ENCODE assay signal across 12 cellular contexts in the genomic region with DNA sequence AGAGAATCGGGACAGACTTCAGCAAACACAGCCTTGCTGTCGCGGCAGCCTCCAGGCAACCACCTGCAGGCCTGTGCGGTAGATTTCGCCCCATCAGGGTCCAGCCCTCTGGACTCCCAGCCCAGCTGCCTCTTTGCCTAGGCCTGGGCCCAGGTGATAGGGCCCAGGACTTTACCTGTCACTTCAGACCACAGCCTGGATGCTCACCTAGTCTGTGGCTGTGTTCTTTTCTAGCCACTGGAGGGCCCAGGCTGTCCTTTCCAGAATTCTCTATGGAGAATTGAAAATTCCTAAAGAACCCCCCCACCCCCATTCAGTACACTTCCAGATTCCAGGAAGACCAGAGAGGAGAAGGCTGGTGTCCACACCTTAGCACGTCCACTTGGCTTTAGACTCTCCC. TPM values are rescaled to one million over a fixed set of nuclear protein-coding genes. Genes with fewer than 3 reads are reported as not detected.
A peak's percentile ranks its signal among the peaks of the same experiment; 100 is the strongest.
DNase-seq lines count a peak whose midpoint lies in the region; ATAC-seq and TF ChIP-seq lines count a peak whose summit lies in the region.
"Had no signal": no experiment of that assay in that cellular context is flagged by ENCODE, and none has a peak within 500 bp of the region (broad histone marks: within the 10 kb centered on the region; RNA-seq: fewer than 3 reads in every experiment).

No MANE protein-coding gene starts in this region.

- H3K36me3 Mint-ChIP-seq in endodermal cell (ENCODE audit: low read depth): peaks cover 55% of the 10 kb centered on the region
- peaks cover 29% of the 10 kb centered on the region for H3K36me3 Mint-ChIP-seq in activated T-helper 1 cell treated with anti-CD3 and anti-CD28 coated beads, Interleukin-12 subunit alpha, Interleukin-12 subunit beta, Interleukin-2, Interleukin-4 antibody, amounts not matched to agents 30 ng/mL and 10 ng/mL and 1 ng/mL, durations not matched to agents 14 hours and 24 hours and 36 hours (ENCODE audit: low read depth)

- no peaks in the 10 kb centered on the region for H3K27me3 Mint-ChIP-seq in endodermal cell (ENCODE audit: insufficient read depth)
- H3K27me3 Mint-ChIP-seq in activated T-helper 1 cell treated with anti-CD3 and anti-CD28 coated beads, Interleukin-12 subunit alpha, Interleukin-12 subunit beta, Interleukin-2, Interleukin-4 antibody, amounts not matched to agents 30 ng/mL and 10 ng/mL and 1 ng/mL, durations not matched to agents 14 hours and 24 hours and 36 hours (ENCODE audit: insufficient read depth): no peaks in the 10 kb centered on the region

- H3K4me3 Mint-ChIP-seq in endodermal cell: no peak overlapping the region
- no peak overlapping the region for H3K4me3 Mint-ChIP-seq in activated T-helper 1 cell treated with anti-CD3 and anti-CD28 coated beads, Interleukin-12 subunit alpha, Interleukin-12 subunit beta, Interleukin-2, Interleukin-4 antibody, amounts not matched to agents 30 ng/mL and 10 ng/mL and 1 ng/mL, durations not matched to agents 14 hours and 24 hours and 36 hours

- H3K9me3 ChIP-seq in heart left ventricle (no peaks in the 10 kb centered on the region), PC-3 (ENCODE audit: low read length) (no peaks in the 10 kb centered on the region), endodermal cell (ENCODE audit: control insufficient read depth, low read length) (no peaks in the 10 kb centered on the region)

- no peak overlapping the region for H3K4me3 ChIP-seq in heart left ventricle
- no peak overlapping the region for H3K4me3 ChIP-seq in PC-3 (ENCODE audit: low read length)
- no peak overlapping the region for H3K4me3 ChIP-seq in endodermal cell (ENCODE audit: low read length)

- H3K27ac Mint-ChIP-seq in endodermal cell: no peak overlapping the region
- no peak overlapping the region for H3K27ac Mint-ChIP-seq in activated T-helper 1 cell treated with anti-CD3 and anti-CD28 coated beads, Interleukin-12 subunit alpha, Interleukin-12 subunit beta, Interleukin-2, Interleukin-4 antibody, amounts not matched to agents 30 ng/mL and 10 ng/mL and 1 ng/mL, durations not matched to agents 14 hours and 24 hours and 36 hours

- no peak overlapping the region for H2AFZ ChIP-seq in PC-3 (ENCODE audit: low read length)

- no peaks in the 10 kb centered on the region for H3K4me1 Mint-ChIP-seq in endodermal cell
- H3K4me1 Mint-ChIP-seq in activated T-helper 1 cell treated with anti-CD3 and anti-CD28 coated beads, Interleukin-12 subunit alpha, Interleukin-12 subunit beta, Interleukin-2, Interleukin-4 antibody, amounts not matched to agents 30 ng/mL and 10 ng/mL and 1 ng/mL, durations not matched to agents 14 hours and 24 hours and 36 hours (ENCODE audit: low read depth): no peaks in the 10 kb centered on the region

- H4K20me1 ChIP-seq in PC-3 (ENCODE audit: low read length): no peaks in the 10 kb centered on the region

- peaks cover 0 to 10% (median 3%) of the 10 kb centered on the region in 12 donors for H3K4me1 ChIP-seq in heart left ventricle
- H3K4me1 ChIP-seq in PC-3 (ENCODE audit: insufficient read depth, low read length): no peaks in the 10 kb centered on the region
- H3K4me1 ChIP-seq in endodermal cell (ENCODE audit: control insufficient read depth, insufficient read depth, low read length): no peaks in the 10 kb centered on the region

- H3K4me2 ChIP-seq in PC-3 (ENCODE audit: low read length): no peak overlapping the region

- H3K27ac ChIP-seq in heart left ventricle: no peak overlapping the region
- H3K27ac ChIP-seq in PC-3 (ENCODE audit: low read length): no peak overlapping the region
- H3K27ac ChIP-seq in endodermal cell (ENCODE audit: low read depth, low read length): no peak overlapping the region

- ATAC-seq in Right ventricle myocardium inferior (no peak), heart left ventricle (no peak), PC-3 (no peak)

- no peaks in the 10 kb centered on the region for H3K9me3 Mint-ChIP-seq in endodermal cell
- H3K9me3 Mint-ChIP-seq in activated T-helper 1 cell treated with anti-CD3 and anti-CD28 coated beads, Interleukin-12 subunit alpha, Interleukin-12 subunit beta, Interleukin-2, Interleukin-4 antibody, amounts not matched to agents 30 ng/mL and 10 ng/mL and 1 ng/mL, durations not matched to agents 14 hours and 24 hours and 36 hours: no peaks in the 10 kb centered on the region

- no peaks in the 10 kb centered on the region for H3K79me2 ChIP-seq in PC-3 (ENCODE audit: low read length)

- 94 to 95% (median 95%) methylated on average over 6 of the region's 6 CpGs for WGBS in heart left ventricle, 4 donors
- 94 to 96% methylated on average over 6 of the region's 6 CpGs for WGBS in endodermal cell (ENCODE audit: insufficient coverage in 1 of 2, insufficient read length in 1 of 2), 2 experiments

- H3K27me3 ChIP-seq in heart left ventricle (no peaks in the 10 kb centered on the region), PC-3 (ENCODE audit: low read length) (no peaks in the 10 kb centered on the region), endodermal cell (ENCODE audit: control insufficient read depth, insufficient read depth, low read length, poor library complexity, severe bottlenecking) (no peaks in the 10 kb centered on the region)

- H3K9ac ChIP-seq in PC-3 (ENCODE audit: low read length): no peak overlapping the region
- H3K9ac ChIP-seq in endodermal cell (ENCODE audit: extremely low read depth, low read length, poor library complexity, severe bottlenecking): no peak overlapping the region

- CTCF ChIA-PET in PC-3 (lab: Charles Lee): no interaction called here

- intact Hi-C loops in Right ventricle myocardium inferior (cut with DNase I) (no loop called here), heart left ventricle (cut with DNase I) (no loop called here), PC-3 (cut with micrococcal nuclease) (no loop called here)
- intact Hi-C loops in activated T-helper 1 cell treated with anti-CD3 and anti-CD28 coated beads, Interleukin-12 subunit alpha, Interleukin-12 subunit beta, Interleukin-2, Interleukin-4 antibody, amounts not matched to agents 30 ng/mL and 10 ng/mL and 1 ng/mL, durations not matched to agents 14 hours and 24 hours and 36 hours (cut with micrococcal nuclease): no loop called here

- no peaks in the 10 kb centered on the region for H3K9me2 ChIP-seq in PC-3 (replicated peaks; ENCODE audit: low read length)

- H3K36me3 ChIP-seq in heart left ventricle (peaks cover 0 to 98% (median 91%) of the 10 kb centered on the region in 9 donors), PC-3 (ENCODE audit: low read depth, low read length) (peaks cover 8% of the 10 kb centered on the region; the same call in 1 of the 2 replicates), endodermal cell (ENCODE audit: control insufficient read depth, insufficient read depth, low read length) (peaks cover 46% of the 10 kb centered on the region)

- no peak for TF ChIP-seq CTCF in heart left ventricle (IDR thresholded peaks at IDR 0.05)
- peak; percentile 19; the same call in 1 of the 2 replicates for TF ChIP-seq CTCF in PC-3 (conservative IDR thresholded peaks at IDR 0.05; ENCODE audit: low read depth, low read length)
- peak; percentile 31 for TF ChIP-seq CTCF in endodermal cell (conservative IDR thresholded peaks at IDR 0.05)

- DNase-seq in Right ventricle myocardium inferior (ENCODE audit: missing footprints) (peak; percentile 9), heart left ventricle (no peak), PC-3 (no peak), endodermal cell (no peak), NCI-H2081 (lab: John Stamatoyannopoulos, UW) (no peak)
- no peak for DNase-seq in stimulated activated naive CD4-positive, alpha-beta T cell treated with Interleukin-2 at 50 U/mL for 16 hours (lab: John Stamatoyannopoulos, UW)
- DNase-seq in activated T-helper 1 cell treated with anti-CD3 and anti-CD28 coated beads, Interleukin-12 subunit alpha, Interleukin-12 subunit beta, Interleukin-2, Interleukin-4 antibody, amounts not matched to agents 30 ng/mL and 10 ng/mL and 1 ng/mL, durations not matched to agents 14 hours and 24 hours and 36 hours (ENCODE audit: low spot score): no peak
- DNase-seq: EL, NCI-H187 treated with DMSO at 0.1 percent for 48 hours, NCI-H69 had no signal

- no peaks in the 10 kb centered on the region for H3F3A ChIP-seq in PC-3 (ENCODE audit: low read length, unreplicated experiment)

- TF ChIP-seq POLR2A in heart left ventricle (IDR thresholded peaks at IDR 0.05): no peak

- no TSS peak for BruUV-seq in PC-3 (replicated peaks; lab: Mats Ljungman, UMichigan)

- POLR2A ChIA-PET in PC-3 (lab: Charles Lee; ENCODE audit: unreplicated experiment): no interaction called here

RNA-seq across cellular contexts. Expression of a gene that starts 19.6 kb away (rescaled TPM):
- total RNA-seq in Right ventricle myocardium inferior (35.3 TPM), heart left ventricle (10 to 100 TPM; 24.7 to 78.5 (median 34.0) TPM), PC-3 (2014; rRNA removed) (32.1 and 51.5 TPM in 2 replicates), endodermal cell (10 to 100 TPM; 52.0 to 69.2 TPM)
- 10 to 100 TPM; 49.9 to 65.8 TPM for polyA plus RNA-seq in heart left ventricle
- 51.3 TPM for polyA plus RNA-seq in endodermal cell (2013, experiment 1 of 2)
- 38.8 TPM for polyA plus RNA-seq in endodermal cell (2013, experiment 2 of 2)
- 56.3 and 62.1 TPM in 2 replicates for total RNA-seq in activated T-helper 1 cell treated with anti-CD3 and anti-CD28 coated beads, Interleukin-12 subunit alpha, Interleukin-12 subunit beta, Interleukin-2, Interleukin-4 antibody, amounts not matched to agents 30 ng/mL and 10 ng/mL and 1 ng/mL, durations not matched to agents 14 hours and 24 hours and 36 hours

RNA-seq across cellular contexts. Expression of a gene that starts 30.6 kb away (rescaled TPM):
- 125 TPM for total RNA-seq in Right ventricle myocardium inferior
- 100 to 1,000 TPM; 111 to 149 (median 128) TPM for total RNA-seq in heart left ventricle
- 100 to 1,000 TPM; 161 to 178 TPM for polyA plus RNA-seq in heart left ventricle
- 355 and 380 TPM in 2 replicates for total RNA-seq in PC-3 (2014; rRNA removed)
- 100 to 1,000 TPM; 122 to 126 TPM for total RNA-seq in endodermal cell
- 110 TPM for polyA plus RNA-seq in endodermal cell (2013, experiment 1 of 2)
- polyA plus RNA-seq in endodermal cell (2013, experiment 2 of 2): 101 TPM
- 123 and 124 TPM in 2 replicates for total RNA-seq in activated T-helper 1 cell treated with anti-CD3 and anti-CD28 coated beads, Interleukin-12 subunit alpha, Interleukin-12 subunit beta, Interleukin-2, Interleukin-4 antibody, amounts not matched to agents 30 ng/mL and 10 ng/mL and 1 ng/mL, durations not matched to agents 14 hours and 24 hours and 36 hours

RNA-seq across cellular contexts. Expression of a gene that starts 40.1 kb away (rescaled TPM):
- total RNA-seq in Right ventricle myocardium inferior (not detected), heart left ventricle (under 1 TPM in 2 of 9 donors, not detected in 7; 0.25 to 0.40 TPM), PC-3 (2014; rRNA removed) (2.2 and 5.2 TPM in 2 replicates), endodermal cell (1 to 10 TPM; 3.5 to 3.8 TPM)
- polyA plus RNA-seq in heart left ventricle: under 1 TPM in 1 of 2 donors, not detected in 1; 0.08 TPM
- polyA plus RNA-seq in endodermal cell (2013, experiment 1 of 2): 74.4 TPM
- polyA plus RNA-seq in endodermal cell (2013, experiment 2 of 2): 67.1 TPM
- total RNA-seq in activated T-helper 1 cell treated with anti-CD3 and anti-CD28 coated beads, Interleukin-12 subunit alpha, Interleukin-12 subunit beta, Interleukin-2, Interleukin-4 antibody, amounts not matched to agents 30 ng/mL and 10 ng/mL and 1 ng/mL, durations not matched to agents 14 hours and 24 hours and 36 hours: 1.7 and 1.8 TPM in 2 replicates

RNA-seq across cellular contexts. Expression of a gene that starts 51.1 kb away (rescaled TPM):
- 48.7 TPM for total RNA-seq in Right ventricle myocardium inferior
- total RNA-seq in heart left ventricle: 10 to 100 TPM; 41.6 to 93.0 (median 65.3) TPM
- 100 to 1,000 TPM in 1 of 2 donors, 10 to 100 TPM in 1; 49.9 to 136 TPM for polyA plus RNA-seq in heart left ventricle
- 196 and 236 TPM in 2 replicates for total RNA-seq in PC-3 (2014; rRNA removed)
- total RNA-seq in endodermal cell: 10 to 100 TPM; 70.6 to 80.1 TPM
- 55.2 TPM for polyA plus RNA-seq in endodermal cell (2013, experiment 1 of 2)
- 51.0 TPM for polyA plus RNA-seq in endodermal cell (2013, experiment 2 of 2)
- total RNA-seq in activated T-helper 1 cell treated with anti-CD3 and anti-CD28 coated beads, Interleukin-12 subunit alpha, Interleukin-12 subunit beta, Interleukin-2, Interleukin-4 antibody, amounts not matched to agents 30 ng/mL and 10 ng/mL and 1 ng/mL, durations not matched to agents 14 hours and 24 hours and 36 hours: 125 and 127 TPM in 2 replicates

RNA-seq across cellular contexts. Expression of a gene that starts 53.8 kb away (rescaled TPM):
- 0.14 TPM for total RNA-seq in Right ventricle myocardium inferior
- total RNA-seq in heart left ventricle: 1 to 10 TPM in 1 of 9 donors, under 1 TPM in 3, not detected in 5; 0.09 to 7.9 (median 0.18) TPM
- under 1 TPM; 0.08 TPM for polyA plus RNA-seq in heart left ventricle
- total RNA-seq in PC-3 (2014; rRNA removed): not detected in 2 replicates
- total RNA-seq in endodermal cell: under 1 TPM in 1 of 2 donors, not detected in 1; 0.20 TPM
- 0.50 TPM for polyA plus RNA-seq in endodermal cell (2013, experiment 1 of 2)
- polyA plus RNA-seq in endodermal cell (2013, experiment 2 of 2): 0.41 TPM
- total RNA-seq in activated T-helper 1 cell treated with anti-CD3 and anti-CD28 coated beads, Interleukin-12 subunit alpha, Interleukin-12 subunit beta, Interleukin-2, Interleukin-4 antibody, amounts not matched to agents 30 ng/mL and 10 ng/mL and 1 ng/mL, durations not matched to agents 14 hours and 24 hours and 36 hours: not detected in 2 replicates
- total RNA-seq: OCI-LY7, RPMI7951 had no signal

Comparison
In these comparisons a context has a peak if more than half of its experiments do, and no peak if none do; other contexts are left out.
1. CTCF ChIP-seq: peak in PC-3 (single experiment) and endodermal cell (single experiment); none in heart left ventricle (0 of 12).